12 cellular contexts compared by ENCODE assay signal in the genomic region with DNA sequence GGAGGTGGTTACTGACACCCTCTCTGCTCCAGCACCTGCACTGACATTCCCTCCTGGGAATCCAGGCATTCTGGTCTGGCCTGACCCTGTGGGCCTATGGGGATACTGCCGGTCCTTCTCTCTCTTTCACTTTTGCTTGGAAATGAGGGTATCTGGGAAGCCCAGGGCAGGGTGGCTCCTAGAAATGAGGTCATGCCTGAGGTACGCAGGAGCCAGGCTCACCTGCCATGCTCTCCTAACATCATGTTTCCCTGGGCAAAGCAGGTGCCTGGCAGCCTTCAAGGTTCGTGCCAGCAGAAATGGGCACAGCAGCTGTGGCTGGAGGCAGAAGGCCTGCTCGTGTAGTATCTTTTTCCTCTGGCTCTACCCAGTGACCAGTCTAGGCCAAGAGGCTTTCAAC. TPM values are rescaled to one million over a fixed set of nuclear protein-coding genes. Genes with fewer than 3 reads are reported as not detected.
A peak's percentile ranks its signal among the peaks of the same experiment; 100 is the strongest.
DNase-seq lines count a peak whose midpoint lies in the region; ATAC-seq and TF ChIP-seq lines count a peak whose summit lies in the region.
"Had no signal": no experiment of that assay in that cellular context is flagged by ENCODE, and none has a peak within 500 bp of the region (broad histone marks: within the 10 kb centered on the region; RNA-seq: fewer than 3 reads in every experiment).

No MANE protein-coding gene starts in this region.

- peak overlapping the region; percentile 84 for H3K9ac ChIP-seq in skeletal muscle satellite cell (ENCODE audit: low read depth, low read length)

- intact Hi-C loops in left ventricle myocardium inferior (cut with micrococcal nuclease) = no loop called here

- H3K4me2 ChIP-seq in skeletal muscle satellite cell (ENCODE audit: low read length) = peak overlapping the region; percentile 94

- peaks cover 100% of the 10 kb centered on the region for H3K4me1 ChIP-seq in left ventricle myocardium inferior
- peaks cover 78% of the 10 kb centered on the region for H3K4me1 ChIP-seq in skeletal muscle satellite cell (ENCODE audit: control insufficient read depth, insufficient read depth, low read length)

- H3K36me3 ChIP-seq in left ventricle myocardium inferior = no peaks in the 10 kb centered on the region
- peaks cover 26% of the 10 kb centered on the region for H3K36me3 ChIP-seq in skeletal muscle satellite cell (ENCODE audit: insufficient read depth, low read length)

- DNase-seq in HT-29 (ENCODE audit: low spot score) = peak; percentile 38
- DNase-seq in left ventricle myocardium inferior = no peak
- no peak for DNase-seq in ureter (ENCODE audit: low spot score)
- no peak for DNase-seq in RKO (ENCODE audit: low spot score)
- DNase-seq: amniotic stem cell, NCI-H1105 treated with DMSO at 0.1 percent for 48 hours, SHP77 had no signal

- H3K27ac ChIP-seq in angular gyrus (ENCODE audit: low read depth, low read length) (peak overlapping the region; percentile 65), left ventricle myocardium inferior (replicated peaks) (peak overlapping the region; percentile 91)

- H3K27me3 ChIP-seq in left ventricle myocardium inferior (ENCODE audit: low read depth) = no peaks in the 10 kb centered on the region
- no peaks in the 10 kb centered on the region for H3K27me3 ChIP-seq in skeletal muscle satellite cell (ENCODE audit: control insufficient read depth, insufficient read depth, low read length)

- no peak for TF ChIP-seq CTCF in left ventricle myocardium inferior (IDR thresholded peaks at IDR 0.05; ENCODE audit: borderline replicate concordance)

- H3K4me3 ChIP-seq in left ventricle myocardium inferior = peak overlapping the region; percentile 47
- H3K4me3 ChIP-seq in skeletal muscle satellite cell (ENCODE audit: low read length) = peak overlapping the region; percentile 75
- H3K4me3 ChIP-seq: GM12878 had no signal

- no peak for ATAC-seq in HG02678 (IDR thresholded peaks at IDR 0.05; ENCODE audit: unreplicated experiment)
- ATAC-seq in GM18498 (IDR thresholded peaks at IDR 0.05; ENCODE audit: unreplicated experiment) = no peak
- ATAC-seq: GM12878 had no signal

- H3K9me3 ChIP-seq in left ventricle myocardium inferior (replicated peaks) = no peaks in the 10 kb centered on the region
- no peaks in the 10 kb centered on the region for H3K9me3 ChIP-seq in skeletal muscle satellite cell (replicated peaks; ENCODE audit: low read length)

RNA-seq across cellular contexts. Expression of a gene that starts 3.3 kb away (rescaled TPM):
- 218 and 237 TPM in 2 replicates for total RNA-seq in HT-29 (2014; rRNA removed; shearing (Covaris generic))
- total RNA-seq in left ventricle myocardium inferior (17.0 TPM), ureter (211 TPM)
- 105 and 121 TPM in 2 replicates for total RNA-seq in skeletal muscle satellite cell (2012; rRNA removed)

RNA-seq across cellular contexts. Expression of a gene that starts 35.9 kb away (rescaled TPM):
- total RNA-seq in HT-29 (2014; rRNA removed; shearing (Covaris generic)) = 31.3 and 31.9 TPM in 2 replicates
- total RNA-seq in left ventricle myocardium inferior (206 TPM), ureter (25.7 TPM)
- 12.9 and 17.0 TPM in 2 replicates for total RNA-seq in skeletal muscle satellite cell (2012; rRNA removed)

Comparison
In these comparisons a context has a peak if more than half of its experiments do, and no peak if none do; other contexts are left out.
1. RNA of a gene that starts 3.3 kb away (total RNA-seq): 218 to 237 TPM in HT-29 and 211 TPM in ureter (single experiment); 17.0 TPM in left ventricle myocardium inferior (single experiment); every median in the first group is over 10 times any median in the second.